ENCODE assay signal across 1 cellular context in the genomic region with DNA sequence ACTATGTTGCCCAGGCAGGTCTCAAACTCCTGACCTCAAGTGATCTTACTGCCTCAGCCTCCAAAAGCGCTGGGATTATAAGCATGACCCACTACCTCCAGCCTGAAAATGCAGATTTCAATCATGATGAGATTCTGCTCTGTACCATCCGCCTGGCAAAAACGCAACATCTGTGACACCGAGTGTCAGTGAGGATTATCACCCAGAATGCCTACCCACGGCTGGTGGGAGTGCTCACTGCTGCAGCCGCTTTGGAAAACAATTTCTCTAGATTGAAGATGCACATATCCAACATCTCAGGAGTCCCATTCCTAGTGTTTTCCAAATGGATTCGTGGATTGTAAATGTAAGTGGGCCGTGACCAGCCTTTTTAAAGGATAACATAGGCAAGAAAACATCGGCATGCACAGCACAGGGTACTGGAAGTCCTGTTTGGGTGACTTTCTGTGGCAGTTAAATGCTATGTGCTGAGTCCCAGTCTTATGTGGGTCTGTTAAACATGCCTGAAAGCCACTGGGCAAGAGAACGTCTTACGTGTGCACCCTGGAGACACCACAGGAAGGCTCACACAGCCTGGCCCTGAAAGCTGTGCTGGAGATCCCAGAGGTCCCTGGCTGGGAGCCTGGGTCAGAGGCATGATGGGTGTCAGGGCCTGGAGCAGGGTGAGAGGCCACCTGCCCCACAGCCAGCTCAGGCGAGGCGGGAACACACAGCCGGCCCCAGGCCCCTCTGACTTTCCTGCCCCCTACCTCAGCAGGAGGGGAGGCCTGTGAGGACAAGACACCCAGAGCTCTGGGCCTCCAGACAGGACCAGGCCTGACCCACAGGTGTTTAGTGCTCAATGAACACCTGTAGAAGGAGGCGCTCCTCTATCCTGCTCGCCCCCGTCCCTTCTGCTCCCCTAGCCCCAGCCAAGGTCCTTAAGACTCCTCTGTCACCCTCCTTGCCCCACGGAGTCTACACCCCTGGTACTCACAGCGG.
TF ChIP-seq lines count a peak whose summit lies in the region.

No MANE protein-coding gene starts in this region.

TF ChIP-seq in HepG2, 621 proteins besides CTCF, POLR2A, EP300 and RAD21:
- TF ChIP-seq MXI1 (IDR thresholded peaks at IDR 0.05; ENCODE audit: borderline replicate concordance, low read depth, low read length) (no peak), ZNF605 (CRISPR knock-in tag; IDR thresholded peaks at IDR 0.05) (no peak), ZNF75D (CRISPR knock-in tag; IDR thresholded peaks at IDR 0.05; ENCODE audit: borderline replicate concordance) (no peak), ZNF607 (CRISPR knock-in tag; IDR thresholded peaks at IDR 0.05; ENCODE audit: borderline replicate concordance) (no peak), MED13 (CRISPR knock-in tag; IDR thresholded peaks at IDR 0.05) (no peak), ZBTB49 (CRISPR knock-in tag; IDR thresholded peaks at IDR 0.05; ENCODE audit: borderline replicate concordance) (no peak), RORA (CRISPR knock-in tag; IDR thresholded peaks at IDR 0.05) (no peak), ZFYVE20 (CRISPR knock-in tag; IDR thresholded peaks at IDR 0.05; ENCODE audit: borderline replicate concordance, low read depth) (no peak), ZEB1 (IDR thresholded peaks at IDR 0.05; ENCODE audit: insufficient replicate concordance, low read depth) (no peak), ATF7-NPFF (CRISPR knock-in tag; IDR thresholded peaks at IDR 0.05; ENCODE audit: low read depth) (no peak), SSRP1 (CRISPR knock-in tag; IDR thresholded peaks at IDR 0.05) (no peak), ZBTB10 (CRISPR knock-in tag; IDR thresholded peaks at IDR 0.05; ENCODE audit: borderline replicate concordance) (no peak)
